In genomic region chr22:30309981-30310672, GRCh38 we compare ENCODE assay signal across 8 cellular contexts. TPM values are rescaled to one million over a fixed set of nuclear protein-coding genes. Genes with fewer than 3 reads are reported as not detected.
DNase-seq lines count a peak whose midpoint lies in the region; ATAC-seq and TF ChIP-seq lines count a peak whose summit lies in the region.

No MANE protein-coding gene starts in this region.

- no peaks in the 10 kb centered on the region for H3K9me3 ChIP-seq in lower lobe of right lung

- ATAC-seq in HG03280 (IDR thresholded peaks at IDR 0.05; ENCODE audit: unreplicated experiment), result peak; percentile 45
- ATAC-seq in activated naive CD8-positive, alpha-beta T cell treated with anti-CD3 and anti-CD28 coated beads, Interleukin-2, amount 10 ng/mL, durations not matched to agents 7 days and 5 days (ENCODE audit: low read depth), result peak; percentile 49
- peak; percentile 87 to 90 for ATAC-seq in lower lobe of right lung
- no peak for ATAC-seq in GM18520 (IDR thresholded peaks at IDR 0.05; ENCODE audit: unreplicated experiment)
- no peak for ATAC-seq in GM21515 (IDR thresholded peaks at IDR 0.05; ENCODE audit: unreplicated experiment)

- peak overlapping the region; percentile 76 for H3K4me3 Mint-ChIP-seq in activated naive CD8-positive, alpha-beta T cell treated with anti-CD3 and anti-CD28 coated beads, Interleukin-2, amount 10 ng/mL, durations not matched to agents 7 days and 5 days

- peaks cover under 1% of the 10 kb centered on the region for H3K36me3 ChIP-seq in lower lobe of right lung

- DNase-seq in GM04503 (ENCODE audit: low read depth), result peak; percentile 71
- DNase-seq in activated naive CD8-positive, alpha-beta T cell treated with anti-CD3 and anti-CD28 coated beads, Interleukin-2, amount 10 ng/mL, durations not matched to agents 7 days and 5 days, result no peak
- DNase-seq in lower lobe of right lung, result peak; percentile 71
- DNase-seq in stimulated activated CD4-positive, alpha-beta T cell treated with anti-CD3 and anti-CD28 coated beads, Interleukin-2, amount 100 ng/mL, for 48 hours, result no peak
- no peak for DNase-seq in NK-92 (lab: John Stamatoyannopoulos, UW; ENCODE audit: unreplicated experiment)

- H3K36me3 Mint-ChIP-seq in activated naive CD8-positive, alpha-beta T cell treated with anti-CD3 and anti-CD28 coated beads, Interleukin-2, amount 10 ng/mL, durations not matched to agents 7 days and 5 days, result peaks cover 38% of the 10 kb centered on the region

- H3K27ac ChIP-seq in lower lobe of right lung, result peak overlapping the region; percentile 91

- H3K4me1 ChIP-seq in lower lobe of right lung, result peaks cover 98% of the 10 kb centered on the region

- H3K27me3 ChIP-seq in lower lobe of right lung (ENCODE audit: low read depth), result no peaks in the 10 kb centered on the region

- peak overlapping the region; percentile 88 for H3K27ac Mint-ChIP-seq in activated naive CD8-positive, alpha-beta T cell treated with anti-CD3 and anti-CD28 coated beads, Interleukin-2, amount 10 ng/mL, durations not matched to agents 7 days and 5 days

- no peak overlapping the region for H3K4me3 ChIP-seq in lower lobe of right lung

- POLR2A ChIA-PET in activated naive CD8-positive, alpha-beta T cell treated with anti-CD3 and anti-CD28 coated beads, Interleukin-2, amount 10 ng/mL, durations not matched to agents 7 days and 5 days (lab: Charles Lee), result interaction anchor here (0.6 to 9.4 kb wide), 6 partner anchors 13 to 93 kb away, joined by 3 to 160 read pairs (median 6); partner anchors contain the start of genes CASTOR1, CCDC157, SF3A1 and TBC1D10A

- H3K4me1 Mint-ChIP-seq in activated naive CD8-positive, alpha-beta T cell treated with anti-CD3 and anti-CD28 coated beads, Interleukin-2, amount 10 ng/mL, durations not matched to agents 7 days and 5 days, result peaks cover 78% of the 10 kb centered on the region

- TF ChIP-seq CTCF in lower lobe of right lung (IDR thresholded peaks at IDR 0.05), result no peak

- H3K27me3 Mint-ChIP-seq in activated naive CD8-positive, alpha-beta T cell treated with anti-CD3 and anti-CD28 coated beads, Interleukin-2, amount 10 ng/mL, durations not matched to agents 7 days and 5 days, result no peaks in the 10 kb centered on the region

- intact Hi-C loops in lower lobe of right lung (cut with DNase I), result no loop called here

- no peaks in the 10 kb centered on the region for H3K9me3 Mint-ChIP-seq in activated naive CD8-positive, alpha-beta T cell treated with anti-CD3 and anti-CD28 coated beads, Interleukin-2, amount 10 ng/mL, durations not matched to agents 7 days and 5 days

RNA-seq across cellular contexts. Expression of gene TBC1D10A, which starts 16.6 kb away (rescaled TPM):
- total RNA-seq in activated naive CD8-positive, alpha-beta T cell treated with anti-CD3 and anti-CD28 coated beads, Interleukin-2, amount 10 ng/mL, durations not matched to agents 7 days and 5 days, result 10 to 100 TPM; 54.0 to 54.2 TPM
- total RNA-seq in lower lobe of right lung, result 27.4 TPM

RNA-seq across cellular contexts. Expression of gene CASTOR1, which starts 20.8 kb away (rescaled TPM):
- 10 to 100 TPM; 24.2 to 27.5 TPM for total RNA-seq in activated naive CD8-positive, alpha-beta T cell treated with anti-CD3 and anti-CD28 coated beads, Interleukin-2, amount 10 ng/mL, durations not matched to agents 7 days and 5 days
- 16.2 TPM for total RNA-seq in lower lobe of right lung

RNA-seq across cellular contexts. Expression of gene OSM, which starts 43.5 kb away (rescaled TPM):
- 100 to 1,000 TPM; 125 to 142 TPM for total RNA-seq in activated naive CD8-positive, alpha-beta T cell treated with anti-CD3 and anti-CD28 coated beads, Interleukin-2, amount 10 ng/mL, durations not matched to agents 7 days and 5 days
- total RNA-seq in lower lobe of right lung, result 1.1 TPM

RNA-seq across cellular contexts. Expression of gene SF3A1, which starts 46.6 kb away (rescaled TPM):
- total RNA-seq in activated naive CD8-positive, alpha-beta T cell treated with anti-CD3 and anti-CD28 coated beads, Interleukin-2, amount 10 ng/mL, durations not matched to agents 7 days and 5 days, result 100 to 1,000 TPM; 220 to 233 TPM
- 162 TPM for total RNA-seq in lower lobe of right lung

RNA-seq across cellular contexts. Expression of gene CCDC157, which starts 46.7 kb away (rescaled TPM):
- 1 to 10 TPM; 4.0 to 4.7 TPM for total RNA-seq in activated naive CD8-positive, alpha-beta T cell treated with anti-CD3 and anti-CD28 coated beads, Interleukin-2, amount 10 ng/mL, durations not matched to agents 7 days and 5 days
- total RNA-seq in lower lobe of right lung, result 5.2 TPM

Comparison
In these comparisons a context has a peak if more than half of its experiments do, and no peak if none do; other contexts are left out.
1. DNase-seq: peak in GM04503 (single experiment) and lower lobe of right lung (single experiment); none in activated naive CD8-positive, alpha-beta T cell treated with anti-CD3 and anti-CD28 coated beads, Interleukin-2, amount 10 ng/mL, durations not matched to agents 7 days and 5 days (single experiment), stimulated activated CD4-positive, alpha-beta T cell treated with anti-CD3 and anti-CD28 coated beads, Interleukin-2, amount 100 ng/mL, for 48 hours (0 of 2) and NK-92 (single experiment).
2. ATAC-seq: peak in HG03280 (single experiment), activated naive CD8-positive, alpha-beta T cell treated with anti-CD3 and anti-CD28 coated beads, Interleukin-2, amount 10 ng/mL, durations not matched to agents 7 days and 5 days (single experiment) and lower lobe of right lung (2 of 2); none in GM18520 (single experiment) and GM21515 (single experiment).
3. RNA of gene OSM, which starts 43.5 kb away (total RNA-seq): 125 to 142 TPM in activated naive CD8-positive, alpha-beta T cell treated with anti-CD3 and anti-CD28 coated beads, Interleukin-2, amount 10 ng/mL, durations not matched to agents 7 days and 5 days; 1.1 TPM in lower lobe of right lung (single experiment); every median in the first group is over 10 times any median in the second.